ENCODE assay signal across 23 cellular contexts in genomic region chr11:134841972-134842371, GRCh38.
"Had no signal": no experiment of that assay in that cellular context is flagged by ENCODE, and none has a peak within 500 bp of the region (broad histone marks: within the 10 kb centered on the region; RNA-seq: fewer than 3 reads in every experiment).

No MANE protein-coding gene starts in this region.

- ATAC-seq: natural killer cell; pancreas; right cardiac atrium; sciatic nerve; stimulated activated effector memory CD8-positive, alpha-beta T cell treated with anti-CD3 and anti-CD28 coated beads, Interleukin-12 subunit alpha, Interleukin-12 subunit beta, amount 100 ng/mL, for 72 hours; upper lobe of right lung had no signal

- H3K36me3 ChIP-seq: left ventricle myocardium inferior, neural progenitor cell, pancreas, prostate gland, suprapubic skin, thoracic aorta, tibial artery, upper lobe of right lung had no signal

- H3K4me1 ChIP-seq: left ventricle myocardium inferior, pancreas, prostate gland, suprapubic skin, tibial artery, upper lobe of right lung had no signal

- DNase-seq: islet precursor cell; left ventricle myocardium inferior; mesendoderm; naive B cell; natural killer cell; nephron progenitor cell; pancreas; posterior cingulate gyrus; retina; right cardiac atrium; stimulated activated CD4-positive, alpha-beta T cell treated with anti-CD3 and anti-CD28 coated beads, Interleukin-4, amount 100 ng/mL, for 24 hours; stimulated activated naive CD4-positive, alpha-beta T cell; tibial artery; trophoblast cell; upper lobe of right lung had no signal

- H3K27ac ChIP-seq: left ventricle myocardium inferior, neural progenitor cell, pancreas, prostate gland, skin epidermis, suprapubic skin, thoracic aorta, tibial artery, upper lobe of right lung had no signal

- H3K27me3 ChIP-seq: neural progenitor cell had no signal

- H3K4me3 ChIP-seq: left ventricle myocardium inferior, lung, neural progenitor cell, pancreas, prostate gland, skin epidermis, suprapubic skin, thoracic aorta, tibial artery, upper lobe of right lung had no signal

- H3K9me3 ChIP-seq: left ventricle myocardium inferior, pancreas, prostate gland, suprapubic skin, thoracic aorta, tibial artery, upper lobe of right lung had no signal
